1 cellular context compared by ENCODE assay signal in genomic region chr7:77360104-77360503, GRCh38.
TF ChIP-seq lines count a peak whose summit lies in the region.

No MANE protein-coding gene starts in this region.

TF ChIP-seq in HepG2, 621 proteins besides CTCF, POLR2A, EP300 and RAD21:
- peak; percentile 47; the same call in 1 of the 2 replicates for TF ChIP-seq FOXJ3 (CRISPR knock-in tag; IDR thresholded peaks at IDR 0.05; ENCODE audit: borderline replicate concordance)
- TF ChIP-seq, protein P1, sequence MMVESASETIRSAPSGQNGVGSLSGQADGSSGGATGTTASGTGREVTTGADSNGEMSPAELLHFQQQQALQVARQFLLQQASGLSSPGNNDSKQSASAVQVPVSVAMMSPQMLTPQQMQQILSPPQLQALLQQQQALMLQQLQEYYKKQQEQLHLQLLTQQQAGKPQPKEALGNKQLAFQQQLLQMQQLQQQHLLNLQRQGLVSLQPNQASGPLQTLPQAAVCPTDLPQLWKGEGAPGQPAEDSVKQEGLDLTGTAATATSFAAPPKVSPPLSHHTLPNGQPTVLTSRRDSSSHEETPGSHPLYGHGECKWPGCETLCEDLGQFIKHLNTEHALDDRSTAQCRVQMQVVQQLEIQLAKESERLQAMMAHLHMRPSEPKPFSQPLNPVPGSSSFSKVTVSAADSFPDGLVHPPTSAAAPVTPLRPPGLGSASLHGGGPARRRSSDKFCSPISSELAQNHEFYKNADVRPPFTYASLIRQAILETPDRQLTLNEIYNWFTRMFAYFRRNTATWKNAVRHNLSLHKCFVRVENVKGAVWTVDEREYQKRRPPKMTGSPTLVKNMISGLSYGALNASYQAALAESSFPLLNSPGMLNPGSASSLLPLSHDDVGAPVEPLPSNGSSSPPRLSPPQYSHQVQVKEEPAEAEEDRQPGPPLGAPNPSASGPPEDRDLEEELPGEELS (CRISPR knock-in tag; IDR thresholded peaks at IDR 0.05): peak; percentile 46; the same call in 1 of the 2 replicates
- TF ChIP-seq MTA1 (CRISPR knock-in tag; IDR thresholded peaks at IDR 0.05; ENCODE audit: borderline replicate concordance): no peak
- TF ChIP-seq GLI4 (CRISPR knock-in tag; IDR thresholded peaks at IDR 0.05; ENCODE audit: borderline replicate concordance): no peak
- no peak for TF ChIP-seq TFDP2 (CRISPR knock-in tag; IDR thresholded peaks at IDR 0.05)
- TF ChIP-seq HNRNPH1 (optimal IDR thresholded peaks at IDR 0.05; ENCODE audit: low read depth, low read length): no peak
- peak; percentile 60 for TF ChIP-seq PAXIP1 (CRISPR knock-in tag; conservative IDR thresholded peaks at IDR 0.05)
- 0 out of 2 replicates have a peak, but pooled peaks have one; percentile 11 for TF ChIP-seq KAT8 (CRISPR knock-in tag; IDR thresholded peaks at IDR 0.05)
- peak; percentile 42; the same call in 1 of the 2 replicates for TF ChIP-seq HMG20A (CRISPR knock-in tag; IDR thresholded peaks at IDR 0.05; ENCODE audit: borderline replicate concordance)
- no peak for TF ChIP-seq FOXP1 (IDR thresholded peaks at IDR 0.05)
- TF ChIP-seq FOXP1 (CRISPR knock-in tag; IDR thresholded peaks at IDR 0.05): 0 out of 2 replicates have a peak, but pooled peaks have one; percentile 27
- TF ChIP-seq CEBPG (CRISPR knock-in tag; IDR thresholded peaks at IDR 0.05): peak; percentile 25; the same call in 1 of the 2 replicates
- no peak for TF ChIP-seq SOX13 (IDR thresholded peaks at IDR 0.05)
- TF ChIP-seq SOX13 (CRISPR knock-in tag; conservative IDR thresholded peaks at IDR 0.05 in 1 of 2, IDR thresholded peaks at IDR 0.05 in 1 of 2): peak in 1 of 2 experiments; percentile 42; a peak in 2 of 4 replicates
- peak; percentile 30; the same call in 1 of the 2 replicates for TF ChIP-seq MIXL1 (CRISPR knock-in tag; IDR thresholded peaks at IDR 0.05)
- TF ChIP-seq ZNF703 (CRISPR knock-in tag; IDR thresholded peaks at IDR 0.05; ENCODE audit: borderline replicate concordance): no peak
- peak; percentile 33; the same call in 1 of the 2 replicates for TF ChIP-seq SAP130 (CRISPR knock-in tag; IDR thresholded peaks at IDR 0.05; ENCODE audit: low read depth)
- no peak for TF ChIP-seq ZNF121 (CRISPR knock-in tag; IDR thresholded peaks at IDR 0.05)
- TF ChIP-seq CREB1 (IDR thresholded peaks at IDR 0.05): no peak
- TF ChIP-seq CREB1 (CRISPR knock-in tag; IDR thresholded peaks at IDR 0.05): 0 out of 2 replicates have a peak, but pooled peaks have one; percentile 39
- TF ChIP-seq HNRNPUL1 (IDR thresholded peaks at IDR 0.05; ENCODE audit: low read depth, low read length): peak; percentile 92
- TF ChIP-seq ZNF644 (CRISPR knock-in tag; IDR thresholded peaks at IDR 0.05; ENCODE audit: low read depth): 0 out of 2 replicates have a peak, but pooled peaks have one; percentile 25
- peak; percentile 67 for TF ChIP-seq EHMT2 (IDR thresholded peaks at IDR 0.05; ENCODE audit: borderline replicate concordance, low read depth, low read length)
- peak; percentile 62; the same call in 1 of the 2 replicates for TF ChIP-seq ZNF614 (CRISPR knock-in tag; IDR thresholded peaks at IDR 0.05; ENCODE audit: borderline replicate concordance)
- TF ChIP-seq ZNF839 (CRISPR knock-in tag; IDR thresholded peaks at IDR 0.05; ENCODE audit: borderline replicate concordance): no peak
- no peak for TF ChIP-seq FOXA1 (IDR thresholded peaks at IDR 0.05)
- peak; percentile 73 for TF ChIP-seq FOXA1 (CRISPR knock-in tag; IDR thresholded peaks at IDR 0.05)
- peak; percentile 28; the same call in 1 of the 2 replicates for TF ChIP-seq HNF4A (CRISPR knock-in tag; IDR thresholded peaks at IDR 0.05)
- TF ChIP-seq ISL2 (CRISPR knock-in tag; IDR thresholded peaks at IDR 0.05): peak; percentile 80
- no peak for TF ChIP-seq ATF7-NPFF (CRISPR knock-in tag; IDR thresholded peaks at IDR 0.05; ENCODE audit: low read depth)
- no peak for TF ChIP-seq IKZF5 (CRISPR knock-in tag; IDR thresholded peaks at IDR 0.05)
- TF ChIP-seq FOXA3 (CRISPR knock-in tag; IDR thresholded peaks at IDR 0.05): peak; percentile 78
- peak; percentile 36; the same call in 1 of the 2 replicates for TF ChIP-seq CREM (IDR thresholded peaks at IDR 0.05)
- no peak for TF ChIP-seq CREM (CRISPR knock-in tag; IDR thresholded peaks at IDR 0.05)
- 0 out of 2 replicates have a peak, but pooled peaks have one; percentile 12 for TF ChIP-seq ELF3 (CRISPR knock-in tag; IDR thresholded peaks at IDR 0.05)
- TF ChIP-seq SIX4 (CRISPR knock-in tag; IDR thresholded peaks at IDR 0.05): 0 out of 2 replicates have a peak, but pooled peaks have one; percentile 10
- TF ChIP-seq, protein P2, sequence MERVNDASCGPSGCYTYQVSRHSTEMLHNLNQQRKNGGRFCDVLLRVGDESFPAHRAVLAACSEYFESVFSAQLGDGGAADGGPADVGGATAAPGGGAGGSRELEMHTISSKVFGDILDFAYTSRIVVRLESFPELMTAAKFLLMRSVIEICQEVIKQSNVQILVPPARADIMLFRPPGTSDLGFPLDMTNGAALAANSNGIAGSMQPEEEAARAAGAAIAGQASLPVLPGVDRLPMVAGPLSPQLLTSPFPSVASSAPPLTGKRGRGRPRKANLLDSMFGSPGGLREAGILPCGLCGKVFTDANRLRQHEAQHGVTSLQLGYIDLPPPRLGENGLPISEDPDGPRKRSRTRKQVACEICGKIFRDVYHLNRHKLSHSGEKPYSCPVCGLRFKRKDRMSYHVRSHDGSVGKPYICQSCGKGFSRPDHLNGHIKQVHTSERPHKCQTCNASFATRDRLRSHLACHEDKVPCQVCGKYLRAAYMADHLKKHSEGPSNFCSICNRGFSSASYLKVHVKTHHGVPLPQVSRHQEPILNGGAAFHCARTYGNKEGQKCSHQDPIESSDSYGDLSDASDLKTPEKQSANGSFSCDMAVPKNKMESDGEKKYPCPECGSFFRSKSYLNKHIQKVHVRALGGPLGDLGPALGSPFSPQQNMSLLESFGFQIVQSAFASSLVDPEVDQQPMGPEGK (CRISPR knock-in tag; IDR thresholded peaks at IDR 0.05): 0 out of 2 replicates have a peak, but pooled peaks have one; percentile 19
- TF ChIP-seq, protein P3, sequence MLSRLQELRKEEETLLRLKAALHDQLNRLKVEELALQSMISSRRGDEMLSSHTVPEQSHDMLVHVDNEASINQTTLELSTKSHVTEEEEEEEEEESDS (CRISPR knock-in tag; IDR thresholded peaks at IDR 0.05; ENCODE audit: borderline replicate concordance): no peak
- no peak for TF ChIP-seq ARNTL (CRISPR knock-in tag; IDR thresholded peaks at IDR 0.05)
- TF ChIP-seq, protein P4, sequence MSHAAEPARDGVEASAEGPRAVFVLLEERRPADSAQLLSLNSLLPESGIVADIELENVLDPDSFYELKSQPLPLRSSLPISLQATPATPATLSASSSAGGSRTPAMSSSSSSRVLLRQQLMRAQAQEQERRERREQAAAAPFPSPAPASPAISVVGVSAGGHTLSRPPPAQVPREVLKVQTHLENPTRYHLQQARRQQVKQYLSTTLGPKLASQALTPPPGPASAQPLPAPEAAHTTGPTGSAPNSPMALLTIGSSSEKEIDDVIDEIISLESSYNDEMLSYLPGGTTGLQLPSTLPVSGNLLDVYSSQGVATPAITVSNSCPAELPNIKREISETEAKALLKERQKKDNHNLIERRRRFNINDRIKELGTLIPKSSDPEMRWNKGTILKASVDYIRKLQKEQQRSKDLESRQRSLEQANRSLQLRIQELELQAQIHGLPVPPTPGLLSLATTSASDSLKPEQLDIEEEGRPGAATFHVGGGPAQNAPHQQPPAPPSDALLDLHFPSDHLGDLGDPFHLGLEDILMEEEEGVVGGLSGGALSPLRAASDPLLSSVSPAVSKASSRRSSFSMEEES (CRISPR knock-in tag; IDR thresholded peaks at IDR 0.05): no peak
- TF ChIP-seq, protein P5, sequence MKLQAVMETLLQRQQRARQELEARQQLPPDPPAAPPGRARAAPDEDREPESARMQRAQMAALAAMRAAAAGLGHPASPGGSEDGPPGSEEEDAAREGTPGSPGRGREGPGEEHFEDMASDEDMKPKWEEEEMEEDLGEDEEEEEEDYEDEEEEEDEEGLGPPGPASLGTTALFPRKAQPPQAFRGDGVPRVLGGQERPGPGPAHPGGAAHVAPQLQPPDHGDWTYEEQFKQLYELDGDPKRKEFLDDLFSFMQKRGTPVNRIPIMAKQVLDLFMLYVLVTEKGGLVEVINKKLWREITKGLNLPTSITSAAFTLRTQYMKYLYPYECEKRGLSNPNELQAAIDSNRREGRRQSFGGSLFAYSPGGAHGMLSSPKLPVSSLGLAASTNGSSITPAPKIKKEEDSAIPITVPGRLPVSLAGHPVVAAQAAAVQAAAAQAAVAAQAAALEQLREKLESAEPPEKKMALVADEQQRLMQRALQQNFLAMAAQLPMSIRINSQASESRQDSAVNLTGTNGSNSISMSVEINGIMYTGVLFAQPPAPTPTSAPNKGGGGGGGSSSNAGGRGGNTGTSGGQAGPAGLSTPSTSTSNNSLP (IDR thresholded peaks at IDR 0.05; ENCODE audit: low read depth, low read length): peak; percentile 22; the same call in 1 of the 2 replicates
- TF ChIP-seq ZBTB42 (CRISPR knock-in tag; IDR thresholded peaks at IDR 0.05): no peak
- TF ChIP-seq NCOA2 (CRISPR knock-in tag; IDR thresholded peaks at IDR 0.05): peak; percentile 61; the same call in 1 of the 2 replicates
- TF ChIP-seq SIN3B (IDR thresholded peaks at IDR 0.05; ENCODE audit: low read length): no peak
- peak; percentile 89 for TF ChIP-seq HNF1A (IDR thresholded peaks at IDR 0.05; ENCODE audit: low read depth)
- TF ChIP-seq HNF1A (CRISPR knock-in tag; IDR thresholded peaks at IDR 0.05; ENCODE audit: borderline replicate concordance): peak; percentile 92
- 0 out of 2 replicates have a peak, but pooled peaks have one; percentile 43 for TF ChIP-seq HNRNPL (IDR thresholded peaks at IDR 0.05; ENCODE audit: low read depth, low read length)
